Comparison of ENCODE assay signal across 20 cellular contexts in the genomic region with DNA sequence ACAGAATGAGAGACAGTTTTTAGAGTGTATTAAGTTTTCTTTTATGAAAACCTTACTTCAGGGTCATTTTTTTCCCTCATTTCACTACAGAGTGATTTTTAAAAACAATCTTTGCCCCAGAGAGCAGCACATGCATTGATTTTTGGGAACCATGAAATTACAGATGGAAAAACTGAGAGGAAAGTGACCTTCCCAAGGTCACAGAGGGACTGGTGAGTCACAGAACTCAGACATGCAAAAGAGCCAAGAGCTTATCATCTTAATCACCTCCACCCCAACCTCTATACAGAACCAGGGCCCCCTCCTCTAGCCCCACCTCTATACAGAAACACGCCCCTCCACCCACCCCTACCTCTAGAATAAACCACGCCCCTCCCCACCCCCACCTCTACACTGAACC. TPM values are rescaled to one million over a fixed set of nuclear protein-coding genes. Genes with fewer than 3 reads are reported as not detected.
DNase-seq lines count a peak whose midpoint lies in the region; ATAC-seq and TF ChIP-seq lines count a peak whose summit lies in the region.
"Had no signal": no experiment of that assay in that cellular context is flagged by ENCODE, and none has a peak within 500 bp of the region (broad histone marks: within the 10 kb centered on the region; RNA-seq: fewer than 3 reads in every experiment).

No MANE protein-coding gene starts in this region.

- H2AFZ ChIP-seq in PC-9 = no peak overlapping the region

- no peaks in the 10 kb centered on the region for H4K20me1 ChIP-seq in PC-9 (ENCODE audit: insufficient read depth)

- peaks cover 8% of the 10 kb centered on the region; the same call in 1 of the 2 replicates for H3K4me1 ChIP-seq in PC-9 (replicated peaks; ENCODE audit: insufficient read depth)
- H3K4me1 ChIP-seq: gastroesophageal sphincter, right atrium auricular region, SJCRH30 had no signal

- no peaks in the 10 kb centered on the region for H3K27me3 ChIP-seq in PC-9 (ENCODE audit: insufficient read depth, low read depth)
- H3K27me3 ChIP-seq: gastroesophageal sphincter, neutrophil, right atrium auricular region, SJCRH30 had no signal

- no peaks in the 10 kb centered on the region for H3K36me3 ChIP-seq in PC-9 (ENCODE audit: low read depth)

- no peaks in the 10 kb centered on the region for H3K9me3 ChIP-seq in PC-9 (ENCODE audit: insufficient read depth, low read depth)
- H3K9me3 ChIP-seq: gastroesophageal sphincter, neutrophil, right atrium auricular region, SJCRH30 had no signal

- CTCF ChIA-PET in PC-9 (lab: Charles Lee) = no interaction called here
- CTCF ChIA-PET in HEK293T (lab: Yijun Ruan, JAX) = no interaction called here

- peaks cover 23% of the 10 kb centered on the region for H3K4me1 Mint-ChIP-seq in activated T-cell treated with anti-CD3 and anti-CD28 coated beads, Interleukin-2, amount 50 U/mL, for 72 hours (ENCODE audit: low read depth)
- H3K4me1 Mint-ChIP-seq in activated naive CD8-positive, alpha-beta T cell treated with anti-CD3 and anti-CD28 coated beads, Interleukin-2, amount 50 U/mL, for 24 hours = peaks cover 16% of the 10 kb centered on the region
- H3K4me1 Mint-ChIP-seq in stimulated activated memory B cell treated with anti-CD40 and anti-IgM and Interleukin-4, amounts not matched to agents 10 μg/mL and 1 μg/mL and 100 μg/mL, for 72 hours = peaks cover 20% of the 10 kb centered on the region
- H3K4me1 Mint-ChIP-seq: brain had no signal

- H3K4me2 ChIP-seq in PC-9 = no peak overlapping the region

- intact Hi-C loops in PC-9 (cut with micrococcal nuclease; ENCODE audit: unreplicated experiment) = no loop called here

- no peak overlapping the region for H3K27ac ChIP-seq in PC-9
- H3K27ac ChIP-seq: coronary artery, gastroesophageal sphincter, neutrophil, right atrium auricular region, SJCRH30 had no signal

- no peak overlapping the region for H3K4me3 ChIP-seq in PC-9
- H3K4me3 ChIP-seq: coronary artery, gastroesophageal sphincter, right atrium auricular region, SJCRH30 had no signal

- H3K9me3 Mint-ChIP-seq in activated T-cell treated with anti-CD3 and anti-CD28 coated beads, Interleukin-2, amount 50 U/mL, for 72 hours = no peaks in the 10 kb centered on the region
- no peaks in the 10 kb centered on the region for H3K9me3 Mint-ChIP-seq in activated naive CD8-positive, alpha-beta T cell treated with anti-CD3 and anti-CD28 coated beads, Interleukin-2, amount 50 U/mL, for 24 hours
- H3K9me3 Mint-ChIP-seq in stimulated activated memory B cell treated with anti-CD40 and anti-IgM and Interleukin-4, amounts not matched to agents 10 μg/mL and 1 μg/mL and 100 μg/mL, for 72 hours = peaks cover 3% of the 10 kb centered on the region
- H3K9me3 Mint-ChIP-seq: brain had no signal

- H3K27ac Mint-ChIP-seq in activated T-cell treated with anti-CD3 and anti-CD28 coated beads, Interleukin-2, amount 50 U/mL, for 72 hours = peak overlapping the region; percentile 88
- H3K27ac Mint-ChIP-seq in activated naive CD8-positive, alpha-beta T cell treated with anti-CD3 and anti-CD28 coated beads, Interleukin-2, amount 50 U/mL, for 24 hours = peak overlapping the region; percentile 59
- peak overlapping the region; percentile 57 for H3K27ac Mint-ChIP-seq in stimulated activated memory B cell treated with anti-CD40 and anti-IgM and Interleukin-4, amounts not matched to agents 10 μg/mL and 1 μg/mL and 100 μg/mL, for 72 hours
- H3K27ac Mint-ChIP-seq: brain had no signal

- H3F3A ChIP-seq in PC-9 (ENCODE audit: insufficient read depth, low read depth) = peaks cover 4% of the 10 kb centered on the region; the same call in 1 of the 2 replicates

- H3K27me3 Mint-ChIP-seq in activated T-cell treated with anti-CD3 and anti-CD28 coated beads, Interleukin-2, amount 50 U/mL, for 72 hours (ENCODE audit: low read depth) = no peaks in the 10 kb centered on the region
- no peaks in the 10 kb centered on the region for H3K27me3 Mint-ChIP-seq in activated naive CD8-positive, alpha-beta T cell treated with anti-CD3 and anti-CD28 coated beads, Interleukin-2, amount 50 U/mL, for 24 hours
- no peaks in the 10 kb centered on the region for H3K27me3 Mint-ChIP-seq in stimulated activated memory B cell treated with anti-CD40 and anti-IgM and Interleukin-4, amounts not matched to agents 10 μg/mL and 1 μg/mL and 100 μg/mL, for 72 hours
- H3K27me3 Mint-ChIP-seq: brain had no signal

- BruUV-seq in PC-9 (replicated peaks; lab: Mats Ljungman, UMichigan) = no TSS peak

- H3K9me2 ChIP-seq in PC-9 (ENCODE audit: insufficient read depth) = no peaks in the 10 kb centered on the region

- no peaks in the 10 kb centered on the region for H3K79me2 ChIP-seq in PC-9 (ENCODE audit: low read depth)

- peak; percentile 76 to 85 for ATAC-seq in activated T-cell treated with anti-CD3 and anti-CD28 coated beads, Interleukin-2, amount 50 U/mL, for 72 hours (replicated peaks in 1 of 2)
- peak; percentile 84 for ATAC-seq in activated naive CD8-positive, alpha-beta T cell treated with anti-CD3 and anti-CD28 coated beads, Interleukin-2, amount 50 U/mL, for 24 hours
- ATAC-seq in stimulated activated memory B cell treated with anti-CD40 and anti-IgM and Interleukin-4, amounts not matched to agents 10 μg/mL and 1 μg/mL and 100 μg/mL, for 72 hours = no peak
- ATAC-seq: gastroesophageal sphincter, left lobe of liver had no signal

- H3K36me3 Mint-ChIP-seq in activated T-cell treated with anti-CD3 and anti-CD28 coated beads, Interleukin-2, amount 50 U/mL, for 72 hours (ENCODE audit: insufficient read depth in 2 of 2) = peaks cover 3 to 13% of the 10 kb centered on the region in 2 donors
- peaks cover 13% of the 10 kb centered on the region for H3K36me3 Mint-ChIP-seq in activated naive CD8-positive, alpha-beta T cell treated with anti-CD3 and anti-CD28 coated beads, Interleukin-2, amount 50 U/mL, for 24 hours (ENCODE audit: low read depth)
- peaks cover 50% of the 10 kb centered on the region for H3K36me3 Mint-ChIP-seq in stimulated activated memory B cell treated with anti-CD40 and anti-IgM and Interleukin-4, amounts not matched to agents 10 μg/mL and 1 μg/mL and 100 μg/mL, for 72 hours

- no peak for TF ChIP-seq CTCF in PC-9 (conservative IDR thresholded peaks at IDR 0.05)

- peak overlapping the region in 1 of 2 donors; percentile 30 for H3K4me3 Mint-ChIP-seq in activated T-cell treated with anti-CD3 and anti-CD28 coated beads, Interleukin-2, amount 50 U/mL, for 72 hours
- H3K4me3 Mint-ChIP-seq in activated naive CD8-positive, alpha-beta T cell treated with anti-CD3 and anti-CD28 coated beads, Interleukin-2, amount 50 U/mL, for 24 hours = no peak overlapping the region
- H3K4me3 Mint-ChIP-seq in stimulated activated memory B cell treated with anti-CD40 and anti-IgM and Interleukin-4, amounts not matched to agents 10 μg/mL and 1 μg/mL and 100 μg/mL, for 72 hours = no peak overlapping the region
- H3K4me3 Mint-ChIP-seq: brain had no signal

- POLR2A ChIA-PET in PC-9 (lab: Charles Lee; ENCODE audit: unreplicated experiment) = interaction anchor here (0.6 kb wide), 1 partner anchor 185 kb away, joined by 3 read pairs; no protein-coding TSS in a partner anchor
- POLR2A ChIA-PET in HEK293T (lab: Yijun Ruan, JAX) = no interaction called here

- DNase-seq in activated T-cell treated with anti-CD3 and anti-CD28 coated beads, Interleukin-2, amount 50 U/mL, for 72 hours = peak; percentile 9 to 29
- DNase-seq in activated T-cell treated with anti-CD3 and anti-CD28 coated beads for 4 hours = no peak
- peak; percentile 45 for DNase-seq in M059J (ENCODE audit: low read depth)
- no peak for DNase-seq in activated naive CD8-positive, alpha-beta T cell treated with anti-CD3 and anti-CD28 coated beads, Interleukin-2, amount 50 U/mL, for 24 hours
- no peak for DNase-seq in PC-9
- no peak for DNase-seq in HEK293T (ENCODE audit: extremely low spot score)
- DNase-seq in NCI-H524 (lab: John Stamatoyannopoulos, UW) = no peak
- DNase-seq: activated naive CD4-positive, alpha-beta T cell; AML-193; Calu3; MV-4-11; NCI-H1930; SJCRH30 had no signal

TF ChIP-seq in HEK293T, 16 proteins besides CTCF, POLR2A, EP300 and RAD21:
- no peak for TF ChIP-seq NFRKB (IDR thresholded peaks at IDR 0.05)

RNA-seq across cellular contexts. Expression of gene PXMP4, which starts 10.7 kb away (rescaled TPM):
- 10 to 100 TPM; 12.8 to 16.9 TPM for total RNA-seq in activated T-cell treated with anti-CD3 and anti-CD28 coated beads, Interleukin-2, amount 50 U/mL, for 72 hours
- 15.6 and 18.0 TPM in 2 replicates for total RNA-seq in M059J (2014; rRNA removed; shearing (Covaris generic))
- 12.2 and 19.1 TPM in 2 replicates for total RNA-seq in PC-9 (2021)

RNA-seq across cellular contexts. Expression of gene ZNF341, which starts 22.4 kb away (rescaled TPM):
- total RNA-seq in activated T-cell treated with anti-CD3 and anti-CD28 coated beads, Interleukin-2, amount 50 U/mL, for 72 hours = 1 to 10 TPM; 3.0 to 3.3 TPM
- 1.7 and 2.6 TPM in 2 replicates for total RNA-seq in M059J (2014; rRNA removed; shearing (Covaris generic))
- total RNA-seq in PC-9 (2021) = 5.2 and 5.6 TPM in 2 replicates

RNA-seq across cellular contexts. Expression of gene E2F1, which starts 23.2 kb away (rescaled TPM):
- total RNA-seq in activated T-cell treated with anti-CD3 and anti-CD28 coated beads, Interleukin-2, amount 50 U/mL, for 72 hours = 10 to 100 TPM; 64.5 to 81.5 TPM
- 46.3 and 67.8 TPM in 2 replicates for total RNA-seq in M059J (2014; rRNA removed; shearing (Covaris generic))
- total RNA-seq in PC-9 (2021) = 31.5 and 31.6 TPM in 2 replicates

RNA-seq across cellular contexts. Expression of gene NECAB3, which starts 35.2 kb away (rescaled TPM):
- 10 to 100 TPM; 18.5 to 18.8 TPM for total RNA-seq in activated T-cell treated with anti-CD3 and anti-CD28 coated beads, Interleukin-2, amount 50 U/mL, for 72 hours
- 32.0 and 60.5 TPM in 2 replicates for total RNA-seq in M059J (2014; rRNA removed; shearing (Covaris generic))
- 72.1 and 77.7 TPM in 2 replicates for total RNA-seq in PC-9 (2021)

RNA-seq across cellular contexts. Expression of gene ACTL10, which starts 42.7 kb away (rescaled TPM):
- total RNA-seq in activated T-cell treated with anti-CD3 and anti-CD28 coated beads, Interleukin-2, amount 50 U/mL, for 72 hours = 1 to 10 TPM; 1.4 to 1.8 TPM
- not detected in 2 replicates for total RNA-seq in M059J (2014; rRNA removed; shearing (Covaris generic))
- 0.85 and 1.0 TPM in 2 replicates for total RNA-seq in PC-9 (2021)

Comparison
In these comparisons a context has a peak if more than half of its experiments do, and no peak if none do; other contexts are left out.
1. DNase-seq: peak in activated T-cell treated with anti-CD3 and anti-CD28 coated beads, Interleukin-2, amount 50 U/mL, for 72 hours (2 of 2) and M059J (single experiment); none in activated T-cell treated with anti-CD3 and anti-CD28 coated beads for 4 hours (single experiment), activated naive CD8-positive, alpha-beta T cell treated with anti-CD3 and anti-CD28 coated beads, Interleukin-2, amount 50 U/mL, for 24 hours (single experiment), PC-9 (0 of 2), HEK293T (single experiment) and NCI-H524 (0 of 2).
2. Peak in every context shown above with its lines, with median percentiles within 50 percentile points of each other: H3K27ac Mint-ChIP-seq.